Comparison of ENCODE assay signal across 9 cellular contexts in the genomic region with DNA sequence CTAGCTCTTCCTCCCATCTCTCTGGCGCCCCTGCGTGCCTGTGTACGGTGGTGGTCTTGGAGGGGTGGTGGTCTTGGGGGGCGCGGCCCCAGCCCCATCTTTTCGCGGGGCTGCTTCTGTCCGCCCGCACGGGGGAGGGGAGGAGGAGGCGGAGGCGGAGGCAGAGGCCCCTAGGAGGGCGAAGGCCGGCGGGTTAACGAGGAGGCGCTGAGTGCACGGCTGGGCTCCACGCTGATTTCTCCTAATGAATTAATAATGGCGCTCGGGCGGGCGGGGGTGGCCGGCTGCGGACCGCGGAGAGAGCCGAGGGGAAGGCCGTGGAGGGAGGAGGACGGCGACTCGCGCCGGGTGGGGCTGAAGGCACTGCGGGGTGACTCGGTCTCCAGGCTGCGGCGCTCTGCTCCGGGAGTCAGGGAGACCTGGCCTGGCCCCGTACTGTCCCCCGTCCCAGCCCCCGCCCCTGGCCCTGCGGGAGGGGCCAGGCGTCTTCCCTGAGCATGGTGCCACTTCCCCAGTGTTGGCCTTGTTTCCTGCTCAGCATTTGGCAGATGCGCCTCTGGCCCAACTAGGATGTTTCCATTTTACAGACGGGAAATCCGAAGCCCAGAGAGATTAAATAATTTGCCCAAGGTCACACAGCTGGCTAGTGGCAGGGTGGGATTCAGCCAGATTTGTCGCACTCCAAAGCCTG. TPM values are rescaled to one million over a fixed set of nuclear protein-coding genes. Genes with fewer than 3 reads are reported as not detected.
DNase-seq lines count a peak whose midpoint lies in the region; ATAC-seq, FAIRE-seq and TF ChIP-seq lines count a peak whose summit lies in the region.
"Had no signal": no experiment of that assay in that cellular context is flagged by ENCODE, and none has a peak within 500 bp of the region (broad histone marks: within the 10 kb centered on the region; RNA-seq: fewer than 3 reads in every experiment).

No MANE protein-coding gene starts in this region.

- H3K4me2 ChIP-seq in OCI-LY7 (ENCODE audit: low read length) (peak overlapping the region; percentile 12; the same call in 1 of the 2 replicates), endothelial cell of umbilical vein (ENCODE audit: insufficient read depth, low read length) (peak overlapping the region; percentile 67)

- H4K20me1 ChIP-seq in OCI-LY7 (ENCODE audit: insufficient read depth, low read length) = no peaks in the 10 kb centered on the region
- H4K20me1 ChIP-seq in endothelial cell of umbilical vein (replicated peaks; ENCODE audit: control insufficient read depth, extremely low read depth, insufficient read depth, low read length) = no peaks in the 10 kb centered on the region

- CTCF ChIA-PET in OCI-LY7 (lab: Charles Lee; ENCODE audit: unreplicated experiment) (no interaction called here), endothelial cell of umbilical vein (lab: Charles Lee) (interaction anchor here (0.5 to 1.0 kb wide), 3 partner anchors 9 to 233 kb away, joined by 3 to 5 read pairs (median 4); no protein-coding TSS in a partner anchor)

- H3K27me3 ChIP-seq in endothelial cell of umbilical vein (ENCODE audit: control insufficient read depth in 2 of 2, insufficient read depth in 2 of 2, low read length in 2 of 2) = peaks cover 8 to 9% of the 10 kb centered on the region in 2 experiments

- H3K4me1 ChIP-seq in OCI-LY7 (ENCODE audit: insufficient read depth, low read length, poor library complexity, severe bottlenecking) = no peaks in the 10 kb centered on the region
- H3K4me1 ChIP-seq in endothelial cell of umbilical vein (ENCODE audit: control insufficient read depth, extremely low read depth, insufficient read depth, low read length) = peaks cover 7% of the 10 kb centered on the region

- BruUV-seq in OCI-LY7 (replicated peaks; lab: Mats Ljungman, UMichigan) = no TSS peak
- BruUV-seq in endothelial cell of umbilical vein (replicated peaks; lab: Mats Ljungman, UMichigan) = no TSS peak

- no peaks in the 10 kb centered on the region for H3K9me2 ChIP-seq in OCI-LY7 (ENCODE audit: insufficient read depth, low read length)

- no peak overlapping the region for H2AFZ ChIP-seq in OCI-LY7 (ENCODE audit: low read length)
- H2AFZ ChIP-seq in endothelial cell of umbilical vein (ENCODE audit: low read depth, low read length) = peak overlapping the region; percentile 19

- H3K9me1 ChIP-seq in endothelial cell of umbilical vein (replicated peaks; ENCODE audit: control insufficient read depth, extremely low read depth, insufficient read depth, low read length) = no peaks in the 10 kb centered on the region

- peak; percentile 31 for FAIRE-seq in endothelial cell of umbilical vein (lab: Jason Lieb, UNC)
- FAIRE-seq: A204.1 had no signal

- no peak overlapping the region for H3K9ac ChIP-seq in endothelial cell of umbilical vein (replicated peaks; ENCODE audit: extremely low read depth, insufficient read depth, low read length)

- ATAC-seq in GM19467 (IDR thresholded peaks at IDR 0.05; ENCODE audit: unreplicated experiment) = no peak

- dilution Hi-C loops in endothelial cell of umbilical vein (cut with MboI; ENCODE audit: extremely low pct_ligation_motif_present, low sequenced_read_pairs) = no loop called here

- DNase-seq in DMS153 (lab: John Stamatoyannopoulos, UW) (peak; percentile 36), DMS153 treated with DMSO at 0.1 percent for 48 hours (lab: John Stamatoyannopoulos, UW; ENCODE audit: unreplicated experiment) (no peak), OCI-LY7 (ENCODE audit: low spot score) (no peak), endothelial cell of umbilical vein (ENCODE audit: low read depth, low spot score) (peak; percentile 22), mucosa of gallbladder (ENCODE audit: low spot score) (peak; percentile 18), ureter (ENCODE audit: low spot score) (no peak), NCI-H1694 (lab: John Stamatoyannopoulos, UW) (no peak)

- no peaks in the 10 kb centered on the region for H3K36me3 ChIP-seq in OCI-LY7 (ENCODE audit: insufficient read depth, low read length)
- H3K36me3 ChIP-seq in endothelial cell of umbilical vein (ENCODE audit: control insufficient read depth in 2 of 2, extremely low read depth in 1 of 2, insufficient read depth in 2 of 2, low read length in 2 of 2) = no peaks in the 10 kb centered on the region

- H3K9me3 ChIP-seq in OCI-LY7 (ENCODE audit: low read length) (no peaks in the 10 kb centered on the region), endothelial cell of umbilical vein (replicated peaks; ENCODE audit: control insufficient read depth, insufficient read depth, low read length) (no peaks in the 10 kb centered on the region)

- H3K79me2 ChIP-seq in OCI-LY7 (ENCODE audit: insufficient read depth, low read depth, low read length) (no peaks in the 10 kb centered on the region), endothelial cell of umbilical vein (ENCODE audit: control insufficient read depth, insufficient read depth, low read length) (no peaks in the 10 kb centered on the region)

- intact Hi-C loops in OCI-LY7 (cut with micrococcal nuclease; ENCODE audit: unreplicated experiment) = no loop called here
- intact Hi-C loops in endothelial cell of umbilical vein (cut with micrococcal nuclease) = no loop called here

- POLR2A ChIA-PET in OCI-LY7 (lab: Charles Lee) = interaction anchor here (0.5 to 1.2 kb wide), 4 partner anchors 91 to 493 kb away, joined by 4 to 7 read pairs (median 4); partner anchors contain the start of gene RAB10
- POLR2A ChIA-PET in endothelial cell of umbilical vein (lab: Charles Lee) = interaction anchor here (0.6 kb wide), 1 partner anchor 12 kb away, joined by 3 read pairs; no protein-coding TSS in a partner anchor

- H3K4me3 ChIP-seq in OCI-LY7 (ENCODE audit: low read depth, low read length, poor library complexity, severe bottlenecking) (no peak overlapping the region), endothelial cell of umbilical vein (replicated peaks in 1 of 3; ENCODE audit: insufficient read depth in 1 of 3, low read depth in 1 of 3, low read length in 3 of 3) (peak overlapping the region; percentile 16 to 35 (median 26))

- H3K27ac ChIP-seq in OCI-LY7 (ENCODE audit: low read depth, low read length, poor library complexity, severe bottlenecking) (no peak overlapping the region), endothelial cell of umbilical vein (ENCODE audit: insufficient read depth, low read depth, low read length) (no peak overlapping the region)

- no peak for TF ChIP-seq CTCF in OCI-LY7 (conservative IDR thresholded peaks at IDR 0.05; ENCODE audit: low read length)
- no peak for TF ChIP-seq CTCF in endothelial cell of umbilical vein (IDR thresholded peaks at IDR 0.05; ENCODE audit: extremely low read depth in 1 of 2, insufficient read depth in 1 of 2, low read depth in 1 of 2, low read length in 2 of 2)

- TF ChIP-seq POLR2A in endothelial cell of umbilical vein (IDR thresholded peaks at IDR 0.05; ENCODE audit: low read depth, low read length) = no peak

TF ChIP-seq in endothelial cell of umbilical vein, 7 proteins besides CTCF, POLR2A, EP300 and RAD21:
- no peak for TF ChIP-seq POLR2AphosphoS5 (IDR thresholded peaks at IDR 0.05; ENCODE audit: insufficient read depth, low read depth, low read length)
- no peak for TF ChIP-seq EZH2 (IDR thresholded peaks at IDR 0.05; ENCODE audit: borderline replicate concordance, low read depth, low read length, severe bottlenecking)
- TF ChIP-seq, protein P1, sequence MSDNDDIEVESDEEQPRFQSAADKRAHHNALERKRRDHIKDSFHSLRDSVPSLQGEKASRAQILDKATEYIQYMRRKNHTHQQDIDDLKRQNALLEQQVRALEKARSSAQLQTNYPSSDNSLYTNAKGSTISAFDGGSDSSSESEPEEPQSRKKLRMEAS (IDR thresholded peaks at IDR 0.05; ENCODE audit: insufficient read depth, insufficient read length) = no peak
- no peak for TF ChIP-seq MYC (IDR thresholded peaks at IDR 0.05; ENCODE audit: low read depth, low read length)
- no peak for TF ChIP-seq GATA2 (IDR thresholded peaks at IDR 0.05; ENCODE audit: insufficient read depth, insufficient read length, low read depth, low read length)
- TF ChIP-seq FOS (IDR thresholded peaks at IDR 0.05; ENCODE audit: borderline replicate concordance, insufficient read depth, low read length) = no peak

RNA-seq across cellular contexts. Expression of gene GAREM2, which starts 6.0 kb away (rescaled TPM):
- total RNA-seq in OCI-LY7 (2014; rRNA removed; shearing (Covaris generic)) = not detected in 2 replicates
- total RNA-seq in OCI-LY7 (2022) = 0.11 TPM in 1 of 2 replicates, not detected in the other
- total RNA-seq in endothelial cell of umbilical vein = 3.1 and 4.5 TPM in 2 replicates
- 3.7 TPM in 2 replicates for polyA plus RNA-seq in endothelial cell of umbilical vein
- 2.4 and 2.8 TPM in 2 replicates for polyA plus RNA-seq in endothelial cell of umbilical vein (2011; cell fraction: cytosol; rRNA removed)
- 3.0 and 3.1 TPM in 2 replicates for polyA plus RNA-seq in endothelial cell of umbilical vein (2011; cell fraction: nucleus; rRNA removed)
- polyA plus RNA-seq in endothelial cell of umbilical vein (2012) = 4.1 and 4.4 TPM in 2 replicates
- 2.5 and 3.2 TPM in 2 replicates for polyA minus RNA-seq in endothelial cell of umbilical vein
- not detected for polyA minus RNA-seq in endothelial cell of umbilical vein (2011; cell fraction: cytosol; rRNA and poly(A)+ RNA removed)
- 1.4 and 2.0 TPM in 2 replicates for polyA minus RNA-seq in endothelial cell of umbilical vein (2011; cell fraction: nucleus; rRNA and poly(A)+ RNA removed)
- total RNA-seq in mucosa of gallbladder = 4.9 TPM
- 4.3 TPM for total RNA-seq in ureter

Comparison
In these comparisons a context has a peak if more than half of its experiments do, and no peak if none do; other contexts are left out.
1. DNase-seq: peak in DMS153 (single experiment), endothelial cell of umbilical vein (single experiment) and mucosa of gallbladder (single experiment); none in DMS153 treated with DMSO at 0.1 percent for 48 hours (single experiment), OCI-LY7 (single experiment), ureter (single experiment) and NCI-H1694 (single experiment).